ENCODE assay signal across 24 cellular contexts in the genomic region with DNA sequence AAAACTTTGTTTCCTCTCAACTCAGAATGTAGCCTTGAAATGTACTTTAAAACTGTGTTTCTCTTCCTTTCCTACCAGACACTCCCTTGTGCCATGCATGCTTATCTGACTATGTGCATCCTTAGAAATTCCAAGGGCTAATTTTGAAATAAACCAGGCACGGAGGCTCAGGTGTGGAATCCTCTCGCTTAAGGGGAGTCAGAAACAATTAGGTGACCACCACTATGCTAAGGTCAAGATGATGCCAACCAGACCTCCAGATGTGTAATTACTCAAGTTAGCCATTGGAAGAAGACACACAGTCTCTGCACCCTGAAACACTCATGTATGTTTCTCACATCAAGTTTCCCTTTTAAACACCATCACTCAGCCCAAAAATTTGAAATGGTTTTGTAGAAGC.
DNase-seq lines count a peak whose midpoint lies in the region; ATAC-seq, FAIRE-seq and TF ChIP-seq lines count a peak whose summit lies in the region.
"Had no signal": no experiment of that assay in that cellular context is flagged by ENCODE, and none has a peak within 500 bp of the region (broad histone marks: within the 10 kb centered on the region; RNA-seq: fewer than 3 reads in every experiment).

No MANE protein-coding gene starts in this region.

- TF ChIP-seq CTCF in progenitor cell of endocrine pancreas (IDR thresholded peaks at IDR 0.05; ENCODE audit: unreplicated experiment): no peak
- TF ChIP-seq CTCF in right atrium auricular region (IDR thresholded peaks at IDR 0.05): no peak

- no peak for ATAC-seq in HG03108 (IDR thresholded peaks at IDR 0.05; ENCODE audit: unreplicated experiment)
- ATAC-seq: A549; CD8-positive, alpha-beta T cell; GM12878 had no signal

- peaks cover 4% of the 10 kb centered on the region for H3K9me3 Mint-ChIP-seq in progenitor cell of endocrine pancreas (ENCODE audit: low read depth)

- H3K36me3 ChIP-seq in small intestine (ENCODE audit: control insufficient read depth in 2 of 2, insufficient read depth in 2 of 2, low read length in 2 of 2) (no peaks in the 10 kb centered on the region), right atrium auricular region (no peaks in the 10 kb centered on the region)
- H3K36me3 ChIP-seq: BLaER1 treated with 17β-estradiol and CSF1 and Interleukin-3, amounts not matched to agents 10 nM and 100 nM had no signal

- H3K9me3 ChIP-seq in small intestine (ENCODE audit: control insufficient read depth, low read depth) (no peaks in the 10 kb centered on the region), right atrium auricular region (no peaks in the 10 kb centered on the region)
- H3K9me3 ChIP-seq: A549; BLaER1 treated with 17β-estradiol and CSF1 and Interleukin-3, amounts not matched to agents 10 nM and 100 nM; Caco-2 had no signal

- peak overlapping the region; percentile 19 for H3K27ac Mint-ChIP-seq in progenitor cell of endocrine pancreas
- H3K27ac Mint-ChIP-seq: B cell; CD4-positive, alpha-beta T cell; CD8-positive, alpha-beta T cell had no signal

- H3K4me1 ChIP-seq in small intestine (ENCODE audit: control insufficient read depth in 2 of 2, insufficient read depth in 1 of 2, low read depth in 1 of 2, low read length in 1 of 2) (no peaks in the 10 kb centered on the region), right atrium auricular region (no peaks in the 10 kb centered on the region)
- H3K4me1 ChIP-seq: A549, Caco-2 had no signal

- peaks cover 1% of the 10 kb centered on the region for H3K36me3 Mint-ChIP-seq in progenitor cell of endocrine pancreas (ENCODE audit: insufficient read depth)
- H3K36me3 Mint-ChIP-seq: CD8-positive, alpha-beta T cell had no signal

- H3K4me3 ChIP-seq in small intestine (ENCODE audit: low read depth in 1 of 2, low read length in 2 of 2) (no peak overlapping the region), right atrium auricular region (no peak overlapping the region)
- H3K4me3 ChIP-seq: A549; BLaER1 treated with 17β-estradiol and CSF1 and Interleukin-3, amounts not matched to agents 10 nM and 100 nM; GM12878 had no signal

- H3K27me3 ChIP-seq in small intestine (ENCODE audit: control insufficient read depth in 2 of 2, insufficient read depth in 2 of 2, low read length in 2 of 2) (no peaks in the 10 kb centered on the region), right atrium auricular region (no peaks in the 10 kb centered on the region)
- H3K27me3 ChIP-seq: BLaER1 treated with 17β-estradiol and CSF1 and Interleukin-3, amounts not matched to agents 10 nM and 100 nM had no signal

- peaks cover 15% of the 10 kb centered on the region for H3K4me1 Mint-ChIP-seq in progenitor cell of endocrine pancreas (ENCODE audit: low read depth)
- H3K4me1 Mint-ChIP-seq: B cell had no signal

- no peaks in the 10 kb centered on the region for H3K27me3 Mint-ChIP-seq in progenitor cell of endocrine pancreas
- H3K27me3 Mint-ChIP-seq: B cell; CD4-positive, alpha-beta T cell had no signal

- DNase-seq in ELF-1 (ENCODE audit: low read depth, low spot score) (peak; percentile 21), SK-N-DZ (ENCODE audit: low spot score) (peak; percentile 84), islet precursor cell (peak; percentile 74), progenitor cell of endocrine pancreas (ENCODE audit: low spot score, unreplicated experiment) (no peak), small intestine (no peak), right atrium auricular region (ENCODE audit: low spot score) (no peak)
- DNase-seq: AML-193; Caco-2; Calu3; CD4-positive, alpha-beta T cell; CD8-positive, alpha-beta T cell; DMS79 treated with DMSO at 0.1 percent for 48 hours; GDM1 had no signal

- no peak overlapping the region for H3K27ac ChIP-seq in small intestine (ENCODE audit: low read depth in 1 of 2, low read length in 1 of 2)
- H3K27ac ChIP-seq in right atrium auricular region: no peak overlapping the region
- H3K27ac ChIP-seq: 22Rv1; A549; BLaER1 treated with 17β-estradiol and CSF1 and Interleukin-3, amounts not matched to agents 10 nM and 100 nM; C4-2B had no signal

- FAIRE-seq in small intestine (lab: Jason Lieb, UNC): no peak
- FAIRE-seq: A549, D721Med, GM12878, GM12892, GM18507, GM19239 had no signal

- WGBS in small intestine, 3 donors: 57 to 65% (median 60%) methylated on average over 2 of the region's 2 CpGs

- H3K4me3 Mint-ChIP-seq in progenitor cell of endocrine pancreas (ENCODE audit: low read depth): no peak overlapping the region
- H3K4me3 Mint-ChIP-seq: B cell; CD4-positive, alpha-beta T cell; CD8-positive, alpha-beta T cell had no signal

Comparison
In these comparisons a context has a peak if more than half of its experiments do, and no peak if none do; other contexts are left out.
1. DNase-seq: peak in ELF-1 (single experiment), SK-N-DZ (single experiment) and islet precursor cell (single experiment); none in progenitor cell of endocrine pancreas (single experiment), small intestine (single experiment) and right atrium auricular region (single experiment).